ENCODE assay signal across 26 cellular contexts in genomic region chr13:41595298-41595697, GRCh38.
"Had no signal": no experiment of that assay in that cellular context is flagged by ENCODE, and none has a peak within 500 bp of the region (broad histone marks: within the 10 kb centered on the region; RNA-seq: fewer than 3 reads in every experiment).

No MANE protein-coding gene starts in this region.

- H3K4me3 ChIP-seq: dorsolateral prefrontal cortex, gastroesophageal sphincter, heart left ventricle, hepatocyte, ovary, psoas muscle, sigmoid colon, spleen, thoracic aorta, tibial nerve, upper lobe of left lung, uterus had no signal

- H3K9me3 ChIP-seq: gastroesophageal sphincter, heart left ventricle, ovary, psoas muscle, sigmoid colon, spleen, thoracic aorta, tibial nerve, upper lobe of left lung, uterus had no signal

- H3K36me3 ChIP-seq: ovary, thoracic aorta, upper lobe of left lung, uterus had no signal

- H3K27me3 ChIP-seq: dorsolateral prefrontal cortex, gastroesophageal sphincter, heart left ventricle, hepatocyte, ovary, sigmoid colon, spleen, tibial nerve, upper lobe of left lung, uterus had no signal

- H3K4me1 ChIP-seq: psoas muscle, uterus had no signal

- H3K79me2 ChIP-seq: hepatocyte had no signal

- H3K27ac ChIP-seq: dorsolateral prefrontal cortex, gastroesophageal sphincter, heart left ventricle, hepatocyte, ovary, psoas muscle, sigmoid colon, spleen, thoracic aorta had no signal

- ATAC-seq: esophagus mucosa; gastroesophageal sphincter; heart left ventricle; left lobe of liver; naive thymus-derived CD8-positive, alpha-beta T cell; psoas muscle; right cardiac atrium; stimulated activated memory B cell treated with anti-CD40 and anti-IgM and Interleukin-4, amounts not matched to agents 10 μg/mL and 1 μg/mL and 100 μg/mL, for 72 hours; stimulated activated naive CD8-positive, alpha-beta T cell treated with anti-CD3 and anti-CD28 coated beads, Interleukin-15, Interleukin-2, amounts not matched to agents 100 U/mL and 50 U/mL, for 24 hours had no signal

- DNase-seq: dorsolateral prefrontal cortex; effector CD4-positive, alpha-beta T cell; foreskin fibroblast; heart left ventricle; kidney; mammary epithelial cell; naive thymus-derived CD8-positive, alpha-beta T cell; nephron progenitor cell; occipital lobe; ovary; posterior cingulate gyrus; psoas muscle; right cardiac atrium; sigmoid colon; spleen; stimulated activated CD4-positive, alpha-beta T cell treated with anti-CD3 and anti-CD28 coated beads, Interleukin-4, amount 100 ng/mL, for 4 hours; stimulated activated naive CD8-positive, alpha-beta T cell treated with anti-CD3 and anti-CD28 coated beads, Interleukin-15, Interleukin-2, amounts not matched to agents 100 U/mL and 50 U/mL, for 24 hours; upper lobe of left lung; uterus had no signal

- H2AFZ ChIP-seq: hepatocyte had no signal

- H3K4me2 ChIP-seq: hepatocyte had no signal
